ENCODE assay signal across 8 cellular contexts in the genomic region with DNA sequence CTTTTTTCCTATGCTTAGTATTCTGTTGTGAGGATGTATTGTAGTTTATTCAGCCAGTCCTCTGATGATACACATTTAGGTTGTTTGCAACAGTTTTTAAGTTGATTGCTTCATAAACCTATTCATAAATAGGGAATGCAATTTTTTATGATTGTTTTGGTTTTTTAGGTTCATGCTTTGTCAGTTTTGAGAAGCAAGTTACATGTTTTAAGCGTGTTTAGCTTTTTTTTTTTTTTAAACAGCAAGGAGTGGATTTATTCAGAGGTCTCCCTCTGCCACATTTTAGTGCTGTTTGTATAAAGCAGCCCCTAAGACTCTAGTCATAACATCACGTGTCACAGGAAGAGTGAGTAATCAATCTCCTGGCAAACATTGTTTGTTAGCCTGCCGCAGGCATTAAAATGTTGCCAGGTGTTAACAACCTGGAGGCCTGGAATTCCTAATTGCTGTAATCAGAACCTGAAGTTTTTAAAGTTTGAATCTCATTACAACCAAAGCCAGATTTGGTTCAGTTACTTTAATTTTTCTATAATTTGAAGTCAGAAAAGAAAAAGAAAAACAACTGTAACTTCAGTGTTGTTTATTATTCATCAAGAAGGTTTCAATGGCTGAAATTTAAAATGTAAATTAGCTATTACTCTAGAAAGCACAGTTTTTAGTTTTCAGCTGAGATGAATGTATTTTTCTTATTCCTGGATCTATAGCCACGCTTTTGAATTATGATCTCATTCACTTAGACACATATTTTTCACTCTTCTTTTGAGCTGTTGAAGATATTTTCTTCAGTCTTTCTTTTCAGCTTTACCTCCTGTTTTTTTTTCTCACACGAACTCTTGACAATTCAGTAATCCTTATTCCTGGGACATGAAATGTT. TPM values are rescaled to one million over a fixed set of nuclear protein-coding genes. Genes with fewer than 3 reads are reported as not detected.
DNase-seq lines count a peak whose midpoint lies in the region; ATAC-seq and TF ChIP-seq lines count a peak whose summit lies in the region.

No MANE protein-coding gene starts in this region.

- POLR2A ChIA-PET in A673 (lab: Charles Lee; ENCODE audit: low non-redundant PET) = interaction anchor here (0.6 kb wide), 1 partner anchor 249 kb away, joined by 4 read pairs; no protein-coding TSS in a partner anchor

- H3K4me3 ChIP-seq in astrocyte of the spinal cord (ENCODE audit: low read depth, low read length) (no peak overlapping the region), A673 (ENCODE audit: low read depth, low read length, poor library complexity, severe bottlenecking) (no peak overlapping the region), right cardiac atrium (ENCODE audit: low read length) (no peak overlapping the region)

- H3K36me3 ChIP-seq in A673 (ENCODE audit: insufficient read depth, low read length, poor library complexity, severe bottlenecking) = no peaks in the 10 kb centered on the region

- H3K36me3 Mint-ChIP-seq in mesothelial cell of epicardium = peaks cover 13% of the 10 kb centered on the region

- H3K27ac ChIP-seq in A673 (ENCODE audit: low read depth, low read length, poor library complexity, severe bottlenecking) = no peak overlapping the region
- no peak overlapping the region for H3K27ac ChIP-seq in right cardiac atrium (ENCODE audit: low read length)

- intact Hi-C loops in A673 (cut with micrococcal nuclease; ENCODE audit: unreplicated experiment) (no loop called here), right cardiac atrium (cut with DNase I) (loop anchor here in 3 of 4 donors (10.0 kb wide), 2 partner anchors 53 to 253 kb away; no protein-coding TSS in a partner anchor)

- H3K27me3 ChIP-seq in A673 (replicated peaks; ENCODE audit: insufficient read depth, low read depth, low read length, poor library complexity) (no peaks in the 10 kb centered on the region), right cardiac atrium (ENCODE audit: control insufficient read depth, insufficient read depth) (no peaks in the 10 kb centered on the region)

- no peak overlapping the region for H3K4me3 Mint-ChIP-seq in mesothelial cell of epicardium

- in situ Hi-C loops in astrocyte of the spinal cord (cut with HindIII; ENCODE audit: low sequenced_read_pairs) = no loop called here

- no TSS peak for BruUV-seq in A673 (replicated peaks; lab: Mats Ljungman, UMichigan)

- peak; percentile 93 for DNase-seq in ELR (ENCODE audit: low read depth)
- DNase-seq in NCI-H1105 (lab: John Stamatoyannopoulos, UW) = peak; percentile 46
- peak; percentile 46 for DNase-seq in astrocyte of the spinal cord (ENCODE audit: low read depth, low spot score)
- no peak for DNase-seq in mesothelial cell of epicardium (ENCODE audit: low spot score in 2 of 2, unreplicated experiment in 2 of 2)
- no peak for DNase-seq in A673 (ENCODE audit: low spot score)
- no peak for DNase-seq in right cardiac atrium
- DNase-seq in SKM-1 treated with dmso at 0.1 percent for 144 hours (lab: John Stamatoyannopoulos, UW; ENCODE audit: unreplicated experiment) = no peak

- TF ChIP-seq CTCF in astrocyte of the spinal cord (IDR thresholded peaks at IDR 0.05; ENCODE audit: low read depth, low read length) (no peak), mesothelial cell of epicardium (IDR thresholded peaks at IDR 0.05; ENCODE audit: unreplicated experiment) (no peak), A673 (conservative IDR thresholded peaks at IDR 0.05; ENCODE audit: low read depth, low read length) (no peak)

- ATAC-seq in GM21390 (IDR thresholded peaks at IDR 0.05; ENCODE audit: unreplicated experiment) (no peak), right cardiac atrium (no peak)

- peak overlapping the region; percentile 9 for H3K27ac Mint-ChIP-seq in mesothelial cell of epicardium

- H3K9me3 ChIP-seq in A673 (ENCODE audit: low read depth, low read length, poor library complexity, severe bottlenecking) = no peaks in the 10 kb centered on the region
- no peaks in the 10 kb centered on the region for H3K9me3 ChIP-seq in right cardiac atrium (ENCODE audit: control insufficient read depth, low read length)

- CTCF ChIA-PET in A673 (lab: Charles Lee) = no interaction called here

- WGBS in right cardiac atrium = 66% methylated on average over 5 of the region's 5 CpGs

- peaks cover 18% of the 10 kb centered on the region for H3K4me1 Mint-ChIP-seq in mesothelial cell of epicardium

- H3K27me3 Mint-ChIP-seq in mesothelial cell of epicardium (ENCODE audit: low read depth) = no peaks in the 10 kb centered on the region

- peaks cover 8% of the 10 kb centered on the region for H3K4me1 ChIP-seq in A673 (ENCODE audit: insufficient read depth, low read length, poor library complexity, severe bottlenecking)
- peaks cover 4% of the 10 kb centered on the region for H3K4me1 ChIP-seq in right cardiac atrium (ENCODE audit: control insufficient read depth, insufficient read depth, low read length)

- peaks cover 6% of the 10 kb centered on the region for H3K9me3 Mint-ChIP-seq in mesothelial cell of epicardium

RNA-seq across cellular contexts. Expression of gene KCNS1, which starts 59.2 kb away (rescaled TPM):
- total RNA-seq in mesothelial cell of epicardium = 0.09 TPM in 1 of 3 replicates, not detected in the others
- total RNA-seq in A673 (2021) = not detected in 2 replicates
- total RNA-seq in right cardiac atrium = 1 to 10 TPM in 1 of 4 donors, under 1 TPM in 3; 0.37 to 1.2 (median 0.58) TPM
- polyA plus RNA-seq in right cardiac atrium = 0.27 TPM

Comparison
In these comparisons a context has a peak if more than half of its experiments do, and no peak if none do; other contexts are left out.
1. DNase-seq: peak in ELR (single experiment), NCI-H1105 (single experiment) and astrocyte of the spinal cord (single experiment); none in mesothelial cell of epicardium (0 of 2), A673 (single experiment), right cardiac atrium (0 of 3) and SKM-1 treated with dmso at 0.1 percent for 144 hours (single experiment).